10 cellular contexts compared by ENCODE assay signal in the genomic region with DNA sequence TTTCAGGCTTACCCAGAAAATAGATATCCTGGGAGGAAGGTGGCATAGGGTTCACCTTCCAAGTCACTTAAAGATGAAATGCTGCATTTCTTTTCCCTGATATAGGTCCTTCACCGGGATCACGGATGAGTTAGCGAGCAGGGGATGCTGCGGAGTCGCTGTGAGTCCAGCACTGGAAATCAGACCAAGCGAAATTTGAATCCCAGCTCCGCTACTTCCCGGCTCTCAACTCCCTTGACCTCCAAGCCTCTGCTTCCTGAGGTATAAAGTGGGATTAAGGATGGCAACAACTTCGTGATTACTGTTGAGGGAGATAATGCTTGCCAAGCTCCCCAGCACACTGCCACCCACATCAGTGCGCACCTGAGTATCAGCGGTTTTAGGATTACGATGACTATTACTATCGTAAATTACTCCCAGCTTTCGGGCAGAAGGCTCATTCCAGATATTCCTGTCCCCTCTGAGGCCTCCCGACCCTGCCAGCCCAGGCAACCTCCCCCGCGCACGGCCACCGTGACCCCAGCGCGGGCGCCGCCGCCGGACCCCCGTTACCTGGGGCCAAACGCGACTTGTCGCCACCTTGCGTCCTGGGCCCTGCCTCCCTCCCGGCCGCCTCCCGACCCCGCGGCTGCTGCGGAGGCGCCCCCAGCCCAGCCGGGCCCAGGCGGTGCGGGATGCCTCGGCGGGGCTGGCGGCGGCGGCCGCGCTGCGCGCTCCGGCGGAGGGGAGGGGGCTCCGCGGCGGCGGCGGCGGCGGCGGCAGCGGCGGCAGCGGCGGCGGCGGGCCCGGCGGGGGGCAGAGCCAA. TPM values are rescaled to one million over a fixed set of nuclear protein-coding genes. Genes with fewer than 3 reads are reported as not detected.
DNase-seq lines count a peak whose midpoint lies in the region; ATAC-seq and TF ChIP-seq lines count a peak whose summit lies in the region.
"Had no signal": no experiment of that assay in that cellular context is flagged by ENCODE, and none has a peak within 500 bp of the region (broad histone marks: within the 10 kb centered on the region; RNA-seq: fewer than 3 reads in every experiment).

No MANE protein-coding gene starts in this region.

- in situ Hi-C loops in brain microvascular endothelial cell (cut with HindIII; ENCODE audit: low pct_ligation_motif_present, low sequenced_read_pairs), result no loop called here
- in situ Hi-C loops in GM23248 (cut with MboI), result no loop called here

- H3K4me3 Mint-ChIP-seq in activated CD4-positive, alpha-beta T cell treated with anti-CD3 and anti-CD28 coated beads, Interleukin-2, amount 10 ng/mL, durations not matched to agents 24 days and 14 days, result peak overlapping the region; percentile 38

- H3K9ac ChIP-seq in GM23248, result no peak overlapping the region

- peaks cover 3% of the 10 kb centered on the region for H3K36me3 Mint-ChIP-seq in activated CD4-positive, alpha-beta T cell treated with anti-CD3 and anti-CD28 coated beads, Interleukin-2, amount 10 ng/mL, durations not matched to agents 24 days and 14 days (ENCODE audit: low read depth)

- H3K27ac Mint-ChIP-seq in activated CD4-positive, alpha-beta T cell treated with anti-CD3 and anti-CD28 coated beads, Interleukin-2, amount 10 ng/mL, durations not matched to agents 24 days and 14 days, result no peak overlapping the region

- TF ChIP-seq CTCF in brain microvascular endothelial cell (IDR thresholded peaks at IDR 0.05; ENCODE audit: low read depth, low read length, missing control alignments) (no peak), lower lobe of right lung (IDR thresholded peaks at IDR 0.05) (no peak)

- no peak overlapping the region for H3K4me2 ChIP-seq in GM23248 (ENCODE audit: unreplicated experiment)

- H3K9me3 ChIP-seq in lower lobe of right lung (no peaks in the 10 kb centered on the region), thymus (ENCODE audit: control insufficient read depth) (no peaks in the 10 kb centered on the region), GM23248 (ENCODE audit: low read depth) (no peaks in the 10 kb centered on the region)

- peak; percentile 57 for DNase-seq in activated CD4-positive, alpha-beta T cell treated with anti-CD3 and anti-CD28 coated beads, Interleukin-2, amount 10 ng/mL, durations not matched to agents 24 days and 14 days
- no peak for DNase-seq in activated CD4-positive, alpha-beta T cell treated with anti-CD3 and anti-CD28 coated beads for 48 hours
- no peak for DNase-seq in brain microvascular endothelial cell
- no peak for DNase-seq in lower lobe of right lung
- DNase-seq in GM23248, result no peak
- DNase-seq in AG08396 (ENCODE audit: low spot score), result no peak
- no peak for DNase-seq in cortex of kidney (lab: John Stamatoyannopoulos, UW)
- DNase-seq: activated CD4-positive, alpha-beta T cell treated with anti-CD3 and anti-CD28 coated beads for 1 hour had no signal

- no peak for ATAC-seq in lower lobe of right lung

- 11% methylated on average over 67 of the region's 67 CpGs for WGBS in thymus
- WGBS in GM23248 (ENCODE audit: low coverage in 1 of 2, low lambda C conversion rate in 2 of 2, missing lambda C conversion rate in 2 of 2), 2 experiments, result 17 to 20% methylated on average over 47 to 55 of the region's 67 CpGs

- H3K27me3 ChIP-seq in brain microvascular endothelial cell (replicated peaks) (peaks cover 60% of the 10 kb centered on the region), lower lobe of right lung (ENCODE audit: low read depth) (peaks cover 24% of the 10 kb centered on the region), thymus (ENCODE audit: control insufficient read depth, insufficient read depth) (peaks cover 46% of the 10 kb centered on the region), GM23248 (replicated peaks; ENCODE audit: insufficient read depth) (peaks cover 63% of the 10 kb centered on the region)

- peaks cover 6% of the 10 kb centered on the region for H3K4me1 ChIP-seq in lower lobe of right lung
- peaks cover 7% of the 10 kb centered on the region for H3K4me1 ChIP-seq in thymus (ENCODE audit: control insufficient read depth, insufficient read depth, low read length)
- no peaks in the 10 kb centered on the region for H3K4me1 ChIP-seq in GM23248 (ENCODE audit: insufficient read depth)

- no peaks in the 10 kb centered on the region for H3K9me3 Mint-ChIP-seq in activated CD4-positive, alpha-beta T cell treated with anti-CD3 and anti-CD28 coated beads, Interleukin-2, amount 10 ng/mL, durations not matched to agents 24 days and 14 days

- H3K79me2 ChIP-seq in GM23248 (ENCODE audit: insufficient read depth), result no peaks in the 10 kb centered on the region

- no peaks in the 10 kb centered on the region for H4K20me1 ChIP-seq in GM23248 (ENCODE audit: insufficient read depth)

- H3K27ac ChIP-seq in brain microvascular endothelial cell, result no peak overlapping the region
- no peak overlapping the region for H3K27ac ChIP-seq in lower lobe of right lung
- H3K27ac ChIP-seq in thymus (ENCODE audit: low read depth), result no peak overlapping the region
- no peak overlapping the region for H3K27ac ChIP-seq in GM23248

- H3F3A ChIP-seq in GM23248 (ENCODE audit: insufficient read depth), result no peaks in the 10 kb centered on the region

- H3K4me3 ChIP-seq in brain microvascular endothelial cell (ENCODE audit: low read depth, low read length), result peak overlapping the region; percentile 31
- peak overlapping the region; percentile 51 for H3K4me3 ChIP-seq in lower lobe of right lung
- H3K4me3 ChIP-seq in thymus (ENCODE audit: low read length), result peak overlapping the region; percentile 63
- no peak overlapping the region for H3K4me3 ChIP-seq in GM23248

- H3K9me2 ChIP-seq in GM23248 (ENCODE audit: insufficient read depth), result no peaks in the 10 kb centered on the region

- H2AFZ ChIP-seq in GM23248, result no peak overlapping the region

- intact Hi-C loops in activated CD4-positive, alpha-beta T cell treated with anti-CD3 and anti-CD28 coated beads, Interleukin-2, amount 10 ng/mL, durations not matched to agents 24 days and 14 days (cut with micrococcal nuclease), result no loop called here
- intact Hi-C loops in lower lobe of right lung (cut with DNase I), result no loop called here

- peaks cover 2% of the 10 kb centered on the region for H3K4me1 Mint-ChIP-seq in activated CD4-positive, alpha-beta T cell treated with anti-CD3 and anti-CD28 coated beads, Interleukin-2, amount 10 ng/mL, durations not matched to agents 24 days and 14 days

- H3K36me3 ChIP-seq in brain microvascular endothelial cell (replicated peaks) (no peaks in the 10 kb centered on the region), lower lobe of right lung (no peaks in the 10 kb centered on the region), thymus (ENCODE audit: control insufficient read depth, insufficient read depth) (no peaks in the 10 kb centered on the region), GM23248 (ENCODE audit: low read depth) (no peaks in the 10 kb centered on the region)

- H3K27me3 Mint-ChIP-seq in activated CD4-positive, alpha-beta T cell treated with anti-CD3 and anti-CD28 coated beads, Interleukin-2, amount 10 ng/mL, durations not matched to agents 24 days and 14 days, result peaks cover 60% of the 10 kb centered on the region

RNA-seq across cellular contexts. Expression of a gene that starts 0.5 kb away (rescaled TPM):
- 1.0 and 1.4 TPM in 2 replicates for total RNA-seq in activated CD4-positive, alpha-beta T cell treated with anti-CD3 and anti-CD28 coated beads, Interleukin-2, amount 10 ng/mL, durations not matched to agents 24 days and 14 days
- total RNA-seq in lower lobe of right lung, result 2.6 TPM
- polyA plus RNA-seq in thymus, result 1.7 TPM
- total RNA-seq in GM23248 (2014; rRNA removed; shearing (Covaris generic)), result not detected in 2 replicates
- 0.10 TPM in 1 of 2 replicates, not detected in the other for polyA plus RNA-seq in GM23248 (2016; fragmentation: Nextera tagmentation; extraction: Ambion mirVana)
- total RNA-seq: M059J had no signal

RNA-seq across cellular contexts. Expression of a gene that starts 27.9 kb away (rescaled TPM):
- 20.3 and 20.7 TPM in 2 replicates for total RNA-seq in activated CD4-positive, alpha-beta T cell treated with anti-CD3 and anti-CD28 coated beads, Interleukin-2, amount 10 ng/mL, durations not matched to agents 24 days and 14 days
- total RNA-seq in lower lobe of right lung, result 29.0 TPM
- polyA plus RNA-seq in thymus (13.7 TPM), GM23248 (2016; fragmentation: Nextera tagmentation; extraction: Ambion mirVana) (0.79 and 1.1 TPM in 2 replicates)
- 1.1 TPM in 2 replicates for total RNA-seq in GM23248 (2014; rRNA removed; shearing (Covaris generic))

RNA-seq across cellular contexts. Expression of a gene that starts 31.8 kb away (rescaled TPM):
- not detected in 2 replicates for total RNA-seq in activated CD4-positive, alpha-beta T cell treated with anti-CD3 and anti-CD28 coated beads, Interleukin-2, amount 10 ng/mL, durations not matched to agents 24 days and 14 days
- total RNA-seq in lower lobe of right lung, result 7.4 TPM
- polyA plus RNA-seq in thymus (0.57 TPM), GM23248 (2016; fragmentation: Nextera tagmentation; extraction: Ambion mirVana) (not detected in 2 replicates)
- total RNA-seq in GM23248 (2014; rRNA removed; shearing (Covaris generic)), result not detected in 2 replicates
- total RNA-seq: M059J had no signal
